In the genomic region with DNA sequence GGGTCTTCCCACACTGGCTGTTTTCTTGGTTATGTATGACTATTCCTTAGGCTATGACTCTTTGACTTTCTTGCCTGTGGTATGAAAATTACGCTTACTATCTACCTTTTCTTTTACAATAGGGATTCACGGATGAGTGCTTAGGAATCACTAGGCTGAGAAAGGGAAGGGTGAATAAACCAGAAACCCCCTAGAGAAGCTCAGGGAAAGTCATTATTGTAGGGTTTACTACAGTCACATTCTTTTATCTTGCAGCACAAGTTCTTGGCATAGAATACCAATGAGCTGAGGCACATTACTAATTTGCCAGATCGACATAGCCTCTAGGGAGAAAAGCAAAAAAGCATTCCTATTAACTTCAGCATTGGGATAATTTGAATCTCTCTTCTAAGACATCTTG, we compare ENCODE assay signal across 25 cellular contexts.
"Had no signal": no experiment of that assay in that cellular context is flagged by ENCODE, and none has a peak within 500 bp of the region (broad histone marks: within the 10 kb centered on the region; RNA-seq: fewer than 3 reads in every experiment).

No MANE protein-coding gene starts in this region.

- H3K36me3 Mint-ChIP-seq: memory B cell; mesothelial cell of epicardium; natural killer cell; stimulated activated naive B cell treated with anti-CD40 and anti-IgM and Interleukin-4, amounts not matched to agents 10 μg/mL and 1 μg/mL and 100 μg/mL, for 72 hours had no signal

- H3K36me3 ChIP-seq: esophagus squamous epithelium, gastroesophageal sphincter, lower lobe of right lung, neural progenitor cell, pancreas, tibial nerve, upper lobe of right lung, vagina had no signal

- H3K4me3 ChIP-seq: coronary artery, esophagus squamous epithelium, gastroesophageal sphincter, hepatocyte, lower lobe of right lung, neural progenitor cell, pancreas, testis, tibial nerve, upper lobe of right lung, vagina had no signal

- H3K4me3 Mint-ChIP-seq: memory B cell; mesothelial cell of epicardium; natural killer cell; neural progenitor cell; stimulated activated naive B cell treated with anti-CD40 and anti-IgM and Interleukin-4, amounts not matched to agents 10 μg/mL and 1 μg/mL and 100 μg/mL, for 72 hours; stimulated activated naive CD8-positive, alpha-beta T cell treated with anti-CD3 and anti-CD28 coated beads, Interleukin-15, amount 100 ng/mL, for 72 hours had no signal

- H3K4me1 ChIP-seq: esophagus squamous epithelium, gastroesophageal sphincter, lower lobe of right lung, pancreas, testis, tibial nerve, upper lobe of right lung, vagina had no signal

- H3K27ac Mint-ChIP-seq: memory B cell; mesothelial cell of epicardium; natural killer cell; neural progenitor cell; progenitor cell of endocrine pancreas; stimulated activated naive B cell treated with anti-CD40 and anti-IgM and Interleukin-4, amounts not matched to agents 10 μg/mL and 1 μg/mL and 100 μg/mL, for 72 hours; stimulated activated naive CD8-positive, alpha-beta T cell treated with anti-CD3 and anti-CD28 coated beads, Interleukin-15, amount 100 ng/mL, for 72 hours had no signal

- ATAC-seq: gastroesophageal sphincter; left lobe of liver; lower lobe of right lung; natural killer cell; pancreas; sciatic nerve; stimulated activated naive B cell treated with anti-CD40 and anti-IgM and Interleukin-4, amounts not matched to agents 10 μg/mL and 1 μg/mL and 100 μg/mL, for 72 hours; stimulated activated naive CD8-positive, alpha-beta T cell treated with anti-CD3 and anti-CD28 coated beads, Interleukin-15, amount 100 ng/mL, for 72 hours; upper lobe of right lung had no signal

- FAIRE-seq: kidney, pancreas had no signal

- H3K4me1 Mint-ChIP-seq: memory B cell; mesothelial cell of epicardium; natural killer cell; stimulated activated naive B cell treated with anti-CD40 and anti-IgM and Interleukin-4, amounts not matched to agents 10 μg/mL and 1 μg/mL and 100 μg/mL, for 72 hours; stimulated activated naive CD8-positive, alpha-beta T cell treated with anti-CD3 and anti-CD28 coated beads, Interleukin-15, amount 100 ng/mL, for 72 hours had no signal

- DNase-seq: effector CD8-positive, alpha-beta T cell; esophagus squamous epithelium; foreskin fibroblast; kidney; lower lobe of right lung; natural killer cell; nucleus accumbens; pancreas; stimulated activated CD4-positive, alpha-beta T cell treated with anti-CD3 and anti-CD28 coated beads, Interleukin-2, amount 100 ng/mL, for 24 hours; stimulated activated CD4-positive, alpha-beta T cell treated with anti-CD3 and anti-CD28 coated beads, Interleukin-4, amount 100 ng/mL, for 4 hours; stimulated activated naive B cell treated with anti-CD40 and anti-IgM and Interleukin-4, amounts not matched to agents 10 μg/mL and 1 μg/mL and 100 μg/mL, for 72 hours; stimulated activated naive CD8-positive, alpha-beta T cell treated with anti-CD3 and anti-CD28 coated beads, Interleukin-15, amount 100 ng/mL, for 72 hours; testis; upper lobe of right lung had no signal

- H3K27me3 Mint-ChIP-seq: memory B cell; stimulated activated naive B cell treated with anti-CD40 and anti-IgM and Interleukin-4, amounts not matched to agents 10 μg/mL and 1 μg/mL and 100 μg/mL, for 72 hours; stimulated activated naive CD8-positive, alpha-beta T cell treated with anti-CD3 and anti-CD28 coated beads, Interleukin-15, amount 100 ng/mL, for 72 hours had no signal

- H3K27ac ChIP-seq: coronary artery, esophagus squamous epithelium, gastroesophageal sphincter, hepatocyte, lower lobe of right lung, neural progenitor cell, pancreas, testis, tibial nerve, upper lobe of right lung, vagina had no signal

- H3K27me3 ChIP-seq: esophagus squamous epithelium, gastroesophageal sphincter, hepatocyte, neural progenitor cell, pancreas, testis, tibial nerve, upper lobe of right lung, vagina had no signal

- H3K9me3 ChIP-seq: esophagus squamous epithelium, lower lobe of right lung, pancreas, testis, upper lobe of right lung, vagina had no signal
